In genomic region chr11:62882428-62882742, GRCh38 we compare ENCODE assay signal across 8 cellular contexts. TPM values are rescaled to one million over a fixed set of nuclear protein-coding genes. Genes with fewer than 3 reads are reported as not detected.
DNase-seq lines count a peak whose midpoint lies in the region; ATAC-seq and TF ChIP-seq lines count a peak whose summit lies in the region.

No MANE protein-coding gene starts in this region.

- peak overlapping the region; percentile 90 for H3K4me3 ChIP-seq in ACC112 (ENCODE audit: low read depth, low read length)
- peak overlapping the region; percentile 79 for H3K4me3 ChIP-seq in LNCaP clone FGC (ENCODE audit: low read depth, low read length)
- peak overlapping the region; percentile 94 to 97 for H3K4me3 ChIP-seq in muscle layer of duodenum (ENCODE audit: low read depth in 1 of 2, low read length in 2 of 2)

- H3K4me1 ChIP-seq in ACC112 (ENCODE audit: control insufficient read depth, insufficient read depth, low read length, unreplicated experiment) (peaks cover 50% of the 10 kb centered on the region), muscle layer of duodenum (ENCODE audit: control insufficient read depth in 1 of 2, insufficient read depth in 2 of 2, low read length in 2 of 2) (peaks cover 25 to 50% of the 10 kb centered on the region in 2 donors)

- H3K36me3 Mint-ChIP-seq in central memory CD8-positive, alpha-beta T cell (ENCODE audit: insufficient read depth) = peaks cover 64% of the 10 kb centered on the region

- H3K27ac ChIP-seq in ACC112 (ENCODE audit: low read depth, low read length) (peak overlapping the region; percentile 95), muscle layer of duodenum (ENCODE audit: low read length) (peak overlapping the region; percentile 99)

- H3K36me3 ChIP-seq in ACC112 (ENCODE audit: insufficient read depth, low read length) (peaks cover 45% of the 10 kb centered on the region), muscle layer of duodenum (ENCODE audit: control insufficient read depth in 1 of 2, insufficient read depth in 2 of 2, low read length in 2 of 2) (peaks cover 39 to 65% of the 10 kb centered on the region in 2 donors)

- H3K27me3 ChIP-seq in ACC112 (ENCODE audit: insufficient read depth, low read length) = no peaks in the 10 kb centered on the region
- H3K27me3 ChIP-seq in muscle layer of duodenum (ENCODE audit: low read depth, low read length) = no peaks in the 10 kb centered on the region

- H3K4me1 Mint-ChIP-seq in central memory CD8-positive, alpha-beta T cell = peaks cover 55% of the 10 kb centered on the region

- no peak for TF ChIP-seq CTCF in LNCaP clone FGC (IDR thresholded peaks at IDR 0.05; ENCODE audit: control insufficient read depth, extremely low read depth, insufficient read depth)

- H3K27ac Mint-ChIP-seq in central memory CD8-positive, alpha-beta T cell (ENCODE audit: low read depth) = peak overlapping the region; percentile 100

- H3K4me3 Mint-ChIP-seq in central memory CD8-positive, alpha-beta T cell = peak overlapping the region; percentile 100

- no peaks in the 10 kb centered on the region for H3K9me3 ChIP-seq in muscle layer of duodenum (ENCODE audit: control insufficient read depth in 1 of 2, low read length in 2 of 2)

- H3K9me3 Mint-ChIP-seq in central memory CD8-positive, alpha-beta T cell = no peaks in the 10 kb centered on the region

- peaks cover 63% of the 10 kb centered on the region for H3K79me2 ChIP-seq in ACC112 (ENCODE audit: control insufficient read depth, insufficient read depth, low read length, unreplicated experiment)

- ATAC-seq in central memory CD8-positive, alpha-beta T cell (replicated peaks; ENCODE audit: extremely low read depth, poor library complexity, severe bottlenecking) = no peak
- no peak for ATAC-seq in esophagus mucosa

- no peak for DNase-seq in LNCaP clone FGC (ENCODE audit: low read depth)
- no peak for DNase-seq in central memory CD8-positive, alpha-beta T cell (ENCODE audit: low spot score in 2 of 2)
- DNase-seq in globus pallidus (ENCODE audit: low spot score) = no peak
- no peak for DNase-seq in SKM-1 (lab: John Stamatoyannopoulos, UW; ENCODE audit: unreplicated experiment)
- no peak for DNase-seq in stimulated activated CD4-positive, alpha-beta T cell treated with anti-CD3 and anti-CD28 coated beads, Interleukin-2, amount 100 ng/mL, for 48 hours

- H3K27me3 Mint-ChIP-seq in central memory CD8-positive, alpha-beta T cell = no peaks in the 10 kb centered on the region

- no peak overlapping the region for H2AFZ ChIP-seq in ACC112 (ENCODE audit: low read length, unreplicated experiment)

RNA-seq across cellular contexts. Expression of gene SLC3A2, which starts 1.7 kb away (rescaled TPM):
- total RNA-seq in esophagus mucosa = 233 TPM

RNA-seq across cellular contexts. Expression of gene CHRM1, which starts 38.8 kb away (rescaled TPM):
- total RNA-seq in esophagus mucosa = not detected

RNA-seq across cellular contexts. Expression of gene WDR74, which starts 43.0 kb away (rescaled TPM):
- 41.0 TPM for total RNA-seq in esophagus mucosa

RNA-seq across cellular contexts. Expression of gene TEX54, which starts 49.7 kb away (rescaled TPM):
- total RNA-seq in esophagus mucosa = not detected

RNA-seq across cellular contexts. Expression of gene STX5, which starts 50.5 kb away (rescaled TPM):
- 25.1 TPM for total RNA-seq in esophagus mucosa
